Comparison of ENCODE assay signal across 23 cellular contexts in the genomic region with DNA sequence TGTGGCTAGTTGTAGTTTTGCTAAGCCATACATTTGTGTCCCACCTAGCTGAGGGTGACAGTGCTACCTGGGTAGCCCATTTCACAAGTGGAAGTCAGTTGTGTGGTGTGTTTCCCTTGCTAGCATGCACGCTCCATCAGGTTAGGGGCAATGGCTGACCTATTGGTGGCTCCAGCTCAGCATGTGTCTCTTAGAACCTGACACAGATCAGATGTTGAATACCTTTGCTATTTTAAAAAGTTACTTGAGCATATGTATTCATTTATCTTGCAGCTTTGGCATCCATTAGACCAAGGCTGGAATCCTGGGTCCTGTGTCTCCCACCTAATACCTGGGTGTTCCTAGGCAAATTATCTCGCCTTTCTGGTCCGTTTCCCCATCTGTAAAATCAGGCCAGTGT.
"Had no signal": no experiment of that assay in that cellular context is flagged by ENCODE, and none has a peak within 500 bp of the region (broad histone marks: within the 10 kb centered on the region; RNA-seq: fewer than 3 reads in every experiment).

No MANE protein-coding gene starts in this region.

- DNase-seq: dorsolateral prefrontal cortex; effector CD4-positive, alpha-beta T cell; foreskin fibroblast; gastrocnemius medialis; head of caudate nucleus; mesendoderm; midbrain; naive thymus-derived CD4-positive, alpha-beta T cell; stimulated activated CD4-positive, alpha-beta T cell treated with anti-CD3 and anti-CD28 coated beads, Interleukin-12 subunit alpha, Interleukin-12 subunit beta, amount 100 ng/mL, for 4 hours; stimulated activated CD4-positive, alpha-beta T cell treated with anti-CD3 and anti-CD28 coated beads, Interleukin-1b, Interleukin-23, amount 100 ng/mL, for 48 hours; stimulated activated CD4-positive, alpha-beta T cell treated with anti-CD3 and anti-CD28 coated beads, Interleukin-4, amount 100 ng/mL, for 1 hour; stimulated activated CD8-positive, alpha-beta memory T cell treated with anti-CD3 and anti-CD28 coated beads, Interleukin-4, amount 100 ng/mL, for 48 hours; stimulated activated naive CD4-positive, alpha-beta T cell treated with Interleukin-2 at 50 U/mL for 16 hours; stomach; thyroid gland had no signal

- FAIRE-seq: keratinocyte had no signal

- H3K9ac ChIP-seq: neural progenitor cell had no signal

- H3K4me1 Mint-ChIP-seq: naive thymus-derived CD4-positive, alpha-beta T cell had no signal

- H3K4me1 ChIP-seq: neural progenitor cell, prostate gland, right atrium auricular region, stomach had no signal

- H3K4me3 Mint-ChIP-seq: naive thymus-derived CD4-positive, alpha-beta T cell; nephron; neural progenitor cell; type B pancreatic cell had no signal

- H3K27ac ChIP-seq: gastrocnemius medialis, neural progenitor cell, prostate gland, right atrium auricular region, thyroid gland had no signal

- H2AFZ ChIP-seq: neural progenitor cell had no signal

- H3K36me3 ChIP-seq: gastrocnemius medialis, prostate gland, right atrium auricular region, stomach, thyroid gland had no signal

- H3K27me3 ChIP-seq: dorsolateral prefrontal cortex, gastrocnemius medialis, neural progenitor cell, right atrium auricular region, stomach, thyroid gland had no signal

- H3K27me3 Mint-ChIP-seq: type B pancreatic cell had no signal

- H3K4me2 ChIP-seq: neural progenitor cell, smooth muscle cell had no signal

- H3K4me3 ChIP-seq: dorsolateral prefrontal cortex, gastrocnemius medialis, neural progenitor cell, prostate gland, right atrium auricular region, smooth muscle cell, stomach, thyroid gland had no signal

- ATAC-seq: gastrocnemius medialis; naive thymus-derived CD4-positive, alpha-beta T cell; sciatic nerve had no signal

- H3K27ac Mint-ChIP-seq: naive thymus-derived CD4-positive, alpha-beta T cell; neural progenitor cell; type B pancreatic cell had no signal

- H3K9me3 ChIP-seq: gastrocnemius medialis, prostate gland, thyroid gland had no signal
